ENCODE assay signal across 12 cellular contexts in the genomic region with DNA sequence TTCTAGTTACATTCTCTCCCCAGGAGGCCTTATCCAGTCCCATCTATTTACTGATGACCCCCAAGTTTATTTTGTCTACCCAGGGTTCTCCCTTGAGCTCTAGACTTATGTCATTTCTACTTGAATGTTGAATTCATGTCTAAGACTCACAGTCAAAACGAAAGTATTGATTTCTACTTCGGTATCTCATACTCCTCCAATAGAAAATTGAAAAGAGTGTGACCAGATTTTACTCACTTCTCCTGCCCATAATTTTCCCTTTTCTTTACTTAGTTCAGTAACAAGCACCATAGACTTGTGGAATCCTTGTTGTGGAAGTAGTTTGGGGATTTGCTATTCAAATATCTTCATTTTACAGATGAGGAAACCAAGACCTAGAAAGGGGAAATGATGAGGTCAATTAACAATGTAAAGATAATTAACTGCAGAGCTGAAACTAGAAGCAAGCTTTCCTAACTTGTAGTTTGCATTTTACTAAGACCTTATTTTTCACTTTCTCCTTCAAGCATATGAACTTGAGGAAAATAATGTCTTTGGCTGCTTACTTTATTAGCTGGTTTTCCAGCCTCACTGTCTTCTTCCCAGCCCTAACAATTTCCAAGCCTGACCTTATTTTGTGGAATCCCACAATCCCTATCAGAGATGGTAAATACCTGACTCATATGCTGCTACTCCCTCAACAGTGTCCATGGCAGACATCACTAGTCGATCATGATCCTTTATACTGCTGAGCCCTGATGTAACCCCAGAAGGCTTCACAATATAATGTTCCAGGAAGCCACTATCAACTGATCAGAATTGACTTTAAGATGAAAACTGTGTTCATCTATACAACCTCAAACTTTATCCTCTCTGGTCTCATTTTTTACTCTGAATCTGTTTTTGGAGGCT.
A peak's percentile ranks its signal among the peaks of the same experiment; 100 is the strongest.
DNase-seq lines count a peak whose midpoint lies in the region; ATAC-seq and TF ChIP-seq lines count a peak whose summit lies in the region.
"Had no signal": no experiment of that assay in that cellular context is flagged by ENCODE, and none has a peak within 500 bp of the region (broad histone marks: within the 10 kb centered on the region; RNA-seq: fewer than 3 reads in every experiment).

No MANE protein-coding gene starts in this region.

- TF ChIP-seq CTCF in GM06990 (IDR thresholded peaks at IDR 0.05; ENCODE audit: insufficient read depth, low read length, poor library complexity, severe bottlenecking): no peak

- no peak overlapping the region for H3K4me3 ChIP-seq in GM06990 (replicated peaks; ENCODE audit: low read depth, low read length)
- H3K4me3 ChIP-seq: coronary artery, mucosa of descending colon had no signal

- DNase-seq in GM06990 (ENCODE audit: extremely low read depth, insufficient read length) (peak; percentile 52), SK-N-DZ (ENCODE audit: low spot score) (no peak), ecto neural progenitor cell (ENCODE audit: low spot score) (no peak)
- DNase-seq in activated effector memory CD4-positive, alpha-beta T cell treated with Interleukin-2 at 50 U/mL for 16 hours: no peak
- DNase-seq: activated T-cell treated with anti-CD3 and anti-CD28 coated beads, Interleukin-2, amount 50 U/mL, for 24 hours; mucosa of descending colon; NCI-H526 had no signal

- peak; percentile 88 for ATAC-seq in GM19372 (IDR thresholded peaks at IDR 0.05; ENCODE audit: low read depth, unreplicated experiment)
- peak; percentile 90 for ATAC-seq in HG02852 (IDR thresholded peaks at IDR 0.05; ENCODE audit: unreplicated experiment)
- peak; percentile 88 for ATAC-seq in HG03571 (IDR thresholded peaks at IDR 0.05; ENCODE audit: unreplicated experiment)
- ATAC-seq in esophagus mucosa: no peak
- ATAC-seq: mucosa of descending colon had no signal

- H3K36me3 ChIP-seq in GM06990 (ENCODE audit: control insufficient read depth, insufficient read depth, low read length): no peaks in the 10 kb centered on the region

- no peaks in the 10 kb centered on the region; the same call in 1 of the 2 replicates for H3K27me3 ChIP-seq in GM06990 (replicated peaks; ENCODE audit: control insufficient read depth, insufficient read depth, low read length)
